ENCODE assay signal across 32 cellular contexts in the genomic region with DNA sequence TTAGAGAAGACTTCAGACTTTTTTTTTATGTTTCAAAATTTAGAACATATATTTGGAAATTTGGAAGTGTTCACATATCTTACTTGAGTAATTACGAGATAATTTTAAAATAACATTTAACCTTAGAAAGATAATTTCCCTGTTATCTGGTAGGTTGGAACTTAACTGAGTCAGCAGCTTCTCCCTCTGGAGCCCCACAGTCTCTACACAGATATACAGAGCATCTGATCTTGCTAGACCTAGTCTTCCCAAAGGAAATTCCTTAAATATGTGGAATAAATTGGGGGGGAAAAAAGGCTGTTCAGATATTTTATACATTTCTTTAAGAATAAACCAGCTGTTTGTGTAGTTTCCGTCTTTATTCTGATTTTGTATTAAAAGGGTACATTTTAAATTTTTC.
"Had no signal": no experiment of that assay in that cellular context is flagged by ENCODE, and none has a peak within 500 bp of the region (broad histone marks: within the 10 kb centered on the region; RNA-seq: fewer than 3 reads in every experiment).

No MANE protein-coding gene starts in this region.

- H3K4me3 Mint-ChIP-seq: activated CD4-positive, alpha-beta memory T cell treated with anti-CD3 and anti-CD28 coated beads for 36 hours; activated CD4-positive, alpha-beta T cell treated with anti-CD3 and anti-CD28 coated beads, Interleukin-2, amount 10 ng/mL, durations not matched to agents 24 days and 14 days; activated naive CD4-positive, alpha-beta T cell treated with anti-CD3 and anti-CD28 coated beads for 36 hours; activated naive CD8-positive, alpha-beta T cell treated with anti-CD3 and anti-CD28 coated beads, Interleukin-2, amount 10 ng/mL, durations not matched to agents 7 days and 5 days; activated T-helper 1 cell treated with anti-CD3 and anti-CD28 coated beads, Interleukin-12 subunit alpha, Interleukin-12 subunit beta, Interleukin-2, Interleukin-4 antibody, amounts not matched to agents 30 ng/mL and 10 ng/mL and 1 ng/mL, durations not matched to agents 14 hours and 24 hours and 36 hours; dendritic cell treated with granulocyte-macrophage colony-stimulating factor and Interleukin-4, amounts not matched to agents 40 ng/mL and 50 ng/mL, for 4 days; endodermal cell; nephron progenitor cell; stimulated activated effector memory CD8-positive, alpha-beta T cell treated with anti-CD3 and anti-CD28 coated beads, Interleukin-12 subunit alpha, Interleukin-12 subunit beta, amount 100 ng/mL, for 72 hours; stimulated activated naive CD8-positive, alpha-beta T cell treated with anti-CD3 and anti-CD28 coated beads, Interleukin-15, Interleukin-2, amounts not matched to agents 100 ng/mL and 50 ng/mL, for 24 hours had no signal

- DNase-seq: activated CD4-positive, alpha-beta memory T cell treated with anti-CD3 and anti-CD28 coated beads for 36 hours; activated CD4-positive, alpha-beta T cell treated with anti-CD3 and anti-CD28 coated beads, Interleukin-2, amount 10 ng/mL, durations not matched to agents 24 days and 14 days; activated CD8-positive, alpha-beta memory T cell treated with anti-CD3 and anti-CD28 coated beads, Interleukin-2, amount 50 U/mL, for 4 hours; activated effector memory CD4-positive, alpha-beta T cell treated with anti-CD3 and anti-CD28 coated beads, Interleukin-2, amount 50 U/mL, for 16 hours; activated naive CD4-positive, alpha-beta T cell treated with anti-CD3 and anti-CD28 coated beads for 36 hours; activated naive CD8-positive, alpha-beta T cell treated with anti-CD3 and anti-CD28 coated beads, Interleukin-2, amount 10 ng/mL, durations not matched to agents 7 days and 5 days; activated T-cell treated with anti-CD3 and anti-CD28 coated beads, Interleukin-2, amount 50 U/mL, for 1 hour; amygdala; central memory CD4-positive, alpha-beta T cell; endodermal cell; foreskin keratinocyte; heart right ventricle; left ventricle myocardium inferior; mesendoderm; nephron progenitor cell; right lobe of liver; stimulated activated CD4-positive, alpha-beta T cell treated with anti-CD3 and anti-CD28 coated beads, Interleukin-4, amount 100 ng/mL, for 24 hours; trophoblast cell; uterus; WERI-Rb-1 had no signal

- ATAC-seq: activated CD4-positive, CD25-positive, alpha-beta regulatory T cell treated with anti-CD3 and anti-CD28 coated beads, Interleukin-2, amount 50 U/mL, for 24 hours; esophagus mucosa; foreskin keratinocyte; heart right ventricle; right lobe of liver; stimulated activated effector memory CD8-positive, alpha-beta T cell treated with anti-CD3 and anti-CD28 coated beads, Interleukin-12 subunit alpha, Interleukin-12 subunit beta, amount 100 ng/mL, for 72 hours had no signal

- H3K27me3 Mint-ChIP-seq: activated CD4-positive, alpha-beta memory T cell treated with anti-CD3 and anti-CD28 coated beads for 36 hours; activated CD4-positive, alpha-beta T cell treated with anti-CD3 and anti-CD28 coated beads, Interleukin-2, amount 10 ng/mL, durations not matched to agents 24 days and 14 days; activated naive CD8-positive, alpha-beta T cell treated with anti-CD3 and anti-CD28 coated beads, Interleukin-2, amount 10 ng/mL, durations not matched to agents 7 days and 5 days; dendritic cell treated with granulocyte-macrophage colony-stimulating factor and Interleukin-4, amounts not matched to agents 40 ng/mL and 50 ng/mL, for 4 days; stimulated activated naive CD8-positive, alpha-beta T cell treated with anti-CD3 and anti-CD28 coated beads, Interleukin-15, Interleukin-2, amounts not matched to agents 100 ng/mL and 50 ng/mL, for 24 hours had no signal

- H3K4me3 ChIP-seq: breast epithelium, heart right ventricle, left ventricle myocardium inferior, lung, right lobe of liver, thoracic aorta, uterus had no signal

- H3K27ac Mint-ChIP-seq: activated CD4-positive, alpha-beta memory T cell treated with anti-CD3 and anti-CD28 coated beads for 36 hours; activated CD4-positive, alpha-beta T cell treated with anti-CD3 and anti-CD28 coated beads, Interleukin-2, amount 10 ng/mL, durations not matched to agents 24 days and 14 days; activated naive CD4-positive, alpha-beta T cell treated with anti-CD3 and anti-CD28 coated beads for 36 hours; activated naive CD8-positive, alpha-beta T cell treated with anti-CD3 and anti-CD28 coated beads, Interleukin-2, amount 10 ng/mL, durations not matched to agents 7 days and 5 days; dendritic cell treated with granulocyte-macrophage colony-stimulating factor and Interleukin-4, amounts not matched to agents 40 ng/mL and 50 ng/mL, for 4 days; endodermal cell; nephron progenitor cell; stimulated activated effector memory CD8-positive, alpha-beta T cell treated with anti-CD3 and anti-CD28 coated beads, Interleukin-12 subunit alpha, Interleukin-12 subunit beta, amount 100 ng/mL, for 72 hours; stimulated activated naive CD8-positive, alpha-beta T cell treated with anti-CD3 and anti-CD28 coated beads, Interleukin-15, Interleukin-2, amounts not matched to agents 100 ng/mL and 50 ng/mL, for 24 hours had no signal

- H3K36me3 Mint-ChIP-seq: activated CD4-positive, alpha-beta memory T cell treated with anti-CD3 and anti-CD28 coated beads for 36 hours; activated naive CD8-positive, alpha-beta T cell treated with anti-CD3 and anti-CD28 coated beads, Interleukin-2, amount 10 ng/mL, durations not matched to agents 7 days and 5 days; stimulated activated effector memory CD8-positive, alpha-beta T cell treated with anti-CD3 and anti-CD28 coated beads, Interleukin-12 subunit alpha, Interleukin-12 subunit beta, amount 100 ng/mL, for 72 hours had no signal

- H3K27ac ChIP-seq: breast epithelium, foreskin keratinocyte, heart right ventricle, left ventricle myocardium inferior, neutrophil, right lobe of liver, thoracic aorta, uterus, WERI-Rb-1 had no signal

- H3K36me3 ChIP-seq: breast epithelium, heart right ventricle, left ventricle myocardium inferior, neutrophil, right lobe of liver, thoracic aorta, uterus, WERI-Rb-1 had no signal

- H3K9me3 ChIP-seq: breast epithelium, heart right ventricle, left ventricle myocardium inferior, neutrophil, right lobe of liver, thoracic aorta, uterus had no signal

- H3K4me1 Mint-ChIP-seq: activated CD4-positive, alpha-beta T cell treated with anti-CD3 and anti-CD28 coated beads, Interleukin-2, amount 10 ng/mL, durations not matched to agents 24 days and 14 days; stimulated activated effector memory CD8-positive, alpha-beta T cell treated with anti-CD3 and anti-CD28 coated beads, Interleukin-12 subunit alpha, Interleukin-12 subunit beta, amount 100 ng/mL, for 72 hours had no signal

- H3K4me1 ChIP-seq: breast epithelium, right lobe of liver, uterus had no signal

- H3K9me3 Mint-ChIP-seq: activated CD4-positive, alpha-beta memory T cell treated with anti-CD3 and anti-CD28 coated beads for 36 hours; activated CD4-positive, alpha-beta T cell treated with anti-CD3 and anti-CD28 coated beads, Interleukin-2, amount 10 ng/mL, durations not matched to agents 24 days and 14 days; activated naive CD4-positive, alpha-beta T cell treated with anti-CD3 and anti-CD28 coated beads for 36 hours; activated naive CD8-positive, alpha-beta T cell treated with anti-CD3 and anti-CD28 coated beads, Interleukin-2, amount 10 ng/mL, durations not matched to agents 7 days and 5 days; activated T-helper 1 cell treated with anti-CD3 and anti-CD28 coated beads, Interleukin-12 subunit alpha, Interleukin-12 subunit beta, Interleukin-2, Interleukin-4 antibody, amounts not matched to agents 30 ng/mL and 10 ng/mL and 1 ng/mL, durations not matched to agents 14 hours and 24 hours and 36 hours; dendritic cell treated with granulocyte-macrophage colony-stimulating factor and Interleukin-4, amounts not matched to agents 40 ng/mL and 50 ng/mL, for 4 days; endodermal cell; nephron progenitor cell; stimulated activated effector memory CD8-positive, alpha-beta T cell treated with anti-CD3 and anti-CD28 coated beads, Interleukin-12 subunit alpha, Interleukin-12 subunit beta, amount 100 ng/mL, for 72 hours; stimulated activated naive CD8-positive, alpha-beta T cell treated with anti-CD3 and anti-CD28 coated beads, Interleukin-15, Interleukin-2, amounts not matched to agents 100 ng/mL and 50 ng/mL, for 24 hours had no signal

- H3K27me3 ChIP-seq: breast epithelium, foreskin keratinocyte, heart right ventricle, neutrophil, right lobe of liver, uterus had no signal

- FAIRE-seq: islet of Langerhans, TTC549 had no signal
